ENCODE assay signal across 8 cellular contexts in genomic region chr7:82810558-82811259, GRCh38.
A peak's percentile ranks its signal among the peaks of the same experiment; 100 is the strongest.
DNase-seq lines count a peak whose midpoint lies in the region; ATAC-seq, FAIRE-seq and TF ChIP-seq lines count a peak whose summit lies in the region.

No MANE protein-coding gene starts in this region.

- no peak overlapping the region for H2BK15ac ChIP-seq in neuronal stem cell (ENCODE audit: low read length)

- intact Hi-C loops in PC-3 (cut with micrococcal nuclease), result loop anchor here (1.0 to 5.0 kb wide), 8 partner anchors 71 to 553 kb away; partner anchors contain the start of gene PCLO

- no peaks in the 10 kb centered on the region for H3K27me3 ChIP-seq in Karpas-422 (ENCODE audit: low read length)
- no peaks in the 10 kb centered on the region for H3K27me3 ChIP-seq in PC-3 (ENCODE audit: low read length)
- H3K27me3 ChIP-seq in neuronal stem cell (ENCODE audit: control insufficient read depth in 3 of 3, insufficient read depth in 3 of 3, low read depth in 1 of 3, low read length in 3 of 3), result no peaks in the 10 kb centered on the region

- H3K27ac ChIP-seq in Karpas-422 (ENCODE audit: low read length) (no peak overlapping the region), PC-3 (ENCODE audit: low read length) (no peak overlapping the region), neuronal stem cell (replicated peaks; ENCODE audit: low read length) (no peak overlapping the region)

- H3K4me2 ChIP-seq in Karpas-422 (ENCODE audit: low read depth, low read length, poor library complexity, severe bottlenecking), result no peak overlapping the region
- no peak overlapping the region for H3K4me2 ChIP-seq in PC-3 (ENCODE audit: low read length)
- H3K4me2 ChIP-seq in neuronal stem cell (ENCODE audit: insufficient read depth, low read length, poor library complexity, severe bottlenecking), result no peak overlapping the region

- no peak overlapping the region for H3K18ac ChIP-seq in neuronal stem cell (ENCODE audit: low read length)

- no peak overlapping the region for H4K91ac ChIP-seq in neuronal stem cell (ENCODE audit: low read depth, low read length, poor library complexity)

- BruUV-seq in PC-3 (replicated peaks; lab: Mats Ljungman, UMichigan), result no TSS peak

- H2BK12ac ChIP-seq in neuronal stem cell (ENCODE audit: low read length), result no peak overlapping the region

- POLR2A ChIA-PET in PC-3 (lab: Charles Lee; ENCODE audit: unreplicated experiment), result no interaction called here

- H4K20me1 ChIP-seq in Karpas-422 (ENCODE audit: insufficient read depth, low read depth, low read length) (no peaks in the 10 kb centered on the region), PC-3 (ENCODE audit: low read length) (no peaks in the 10 kb centered on the region)

- H3K9me3 ChIP-seq in Karpas-422 (ENCODE audit: low read length) (peaks cover 2% of the 10 kb centered on the region; the same call in 1 of the 2 replicates), PC-3 (ENCODE audit: low read length) (no peaks in the 10 kb centered on the region), neuronal stem cell (replicated peaks in 1 of 2; ENCODE audit: control insufficient read depth in 2 of 2, insufficient read depth in 1 of 2, low read depth in 1 of 2, low read length in 2 of 2) (no peaks in the 10 kb centered on the region)

- no peak overlapping the region for H4K8ac ChIP-seq in neuronal stem cell (ENCODE audit: low read depth, low read length)

- H3K14ac ChIP-seq in neuronal stem cell (ENCODE audit: low read length), result no peak overlapping the region

- H3K9ac ChIP-seq in Karpas-422 (ENCODE audit: low read length) (no peak overlapping the region), PC-3 (ENCODE audit: low read length) (no peak overlapping the region), neuronal stem cell (ENCODE audit: low read depth, low read length, poor library complexity) (no peak overlapping the region)

- CTCF ChIA-PET in PC-3 (lab: Charles Lee), result interaction anchor here (1.0 to 1.3 kb wide), 3 partner anchors 175 to 359 kb away, joined by 3 to 12 read pairs (median 3); no protein-coding TSS in a partner anchor

- TF ChIP-seq CTCF in PC-3 (conservative IDR thresholded peaks at IDR 0.05; ENCODE audit: low read depth, low read length) (peak; percentile 83), omental fat pad (IDR thresholded peaks at IDR 0.05) (no peak)

- H3K9me2 ChIP-seq in Karpas-422 (replicated peaks; ENCODE audit: insufficient read depth, low read length) (no peaks in the 10 kb centered on the region), PC-3 (replicated peaks; ENCODE audit: low read length) (no peaks in the 10 kb centered on the region)

- no peak overlapping the region for H2BK120ac ChIP-seq in neuronal stem cell (ENCODE audit: low read depth, low read length)

- H3K4me3 ChIP-seq in Karpas-422 (ENCODE audit: low read length) (no peak overlapping the region), PC-3 (ENCODE audit: low read length) (no peak overlapping the region), neuronal stem cell (ENCODE audit: low read length in 2 of 2) (no peak overlapping the region)

- peak; percentile 97 for FAIRE-seq in endometrium (lab: Jason Lieb, UNC)

- H2AFZ ChIP-seq in Karpas-422 (ENCODE audit: low read length), result no peak overlapping the region
- 0 out of 2 replicates have a peak overlapping the region, but pooled peaks have one; percentile 14 for H2AFZ ChIP-seq in PC-3 (ENCODE audit: low read length)
- H2AFZ ChIP-seq in neuronal stem cell (ENCODE audit: low read length), result no peak overlapping the region

- H3K36me3 ChIP-seq in Karpas-422 (ENCODE audit: insufficient read depth, low read length) (no peaks in the 10 kb centered on the region), PC-3 (ENCODE audit: low read depth, low read length) (no peaks in the 10 kb centered on the region), neuronal stem cell (replicated peaks in 1 of 2; ENCODE audit: control insufficient read depth in 2 of 2, insufficient read depth in 2 of 2, low read length in 2 of 2) (no peaks in the 10 kb centered on the region)

- H3K4ac ChIP-seq in neuronal stem cell (ENCODE audit: low read length), result no peak overlapping the region

- no peaks in the 10 kb centered on the region for H3K79me2 ChIP-seq in Karpas-422 (ENCODE audit: low read length)
- no peaks in the 10 kb centered on the region for H3K79me2 ChIP-seq in PC-3 (ENCODE audit: low read length)

- H3K79me1 ChIP-seq in neuronal stem cell (ENCODE audit: low read depth, low read length), result no peaks in the 10 kb centered on the region

- H2AK5ac ChIP-seq in neuronal stem cell (ENCODE audit: low read depth, low read length), result no peak overlapping the region

- H2BK5ac ChIP-seq in neuronal stem cell (ENCODE audit: low read length), result no peak overlapping the region

- no peaks in the 10 kb centered on the region for H3K4me1 ChIP-seq in Karpas-422 (ENCODE audit: low read length)
- peaks cover 12% of the 10 kb centered on the region for H3K4me1 ChIP-seq in PC-3 (ENCODE audit: insufficient read depth, low read length)
- peaks cover 0 to 3% of the 10 kb centered on the region in 2 donors for H3K4me1 ChIP-seq in neuronal stem cell (ENCODE audit: control insufficient read depth in 2 of 2, insufficient read depth in 1 of 2, low read depth in 1 of 2, low read length in 2 of 2)

- DNase-seq in EL, result peak; percentile 79
- peak; percentile 62 for DNase-seq in Karpas-422
- peak; percentile 63 for DNase-seq in PC-3
- peak; percentile 45 for DNase-seq in neuronal stem cell (ENCODE audit: low spot score)
- no peak for DNase-seq in omental fat pad (ENCODE audit: low spot score)
- no peak for DNase-seq in germinal center (ENCODE audit: low spot score)

- ATAC-seq in GM21529 (IDR thresholded peaks at IDR 0.05; ENCODE audit: unreplicated experiment) (peak; percentile 74), PC-3 (peak; percentile 97), omental fat pad (ENCODE audit: low FRiP score) (no peak)

- WGBS in neuronal stem cell (ENCODE audit: extremely low coverage in 2 of 2, insufficient read length in 2 of 2, insufficient replicate concordance in 1 of 2), 2 donors, result no CpG with 5 or more reads among the region's 4 CpGs

- H3F3A ChIP-seq in PC-3 (ENCODE audit: low read length, unreplicated experiment), result no peaks in the 10 kb centered on the region

- H3K23ac ChIP-seq in neuronal stem cell (ENCODE audit: low read depth, low read length, poor library complexity), result no peak overlapping the region

Comparison
In these comparisons a context has a peak if more than half of its experiments do, and no peak if none do; other contexts are left out.
1. DNase-seq: peak in EL (single experiment), Karpas-422 (single experiment), PC-3 (single experiment) and neuronal stem cell (single experiment); none in omental fat pad (single experiment) and germinal center (single experiment).